18 cellular contexts compared by ENCODE assay signal in the genomic region with DNA sequence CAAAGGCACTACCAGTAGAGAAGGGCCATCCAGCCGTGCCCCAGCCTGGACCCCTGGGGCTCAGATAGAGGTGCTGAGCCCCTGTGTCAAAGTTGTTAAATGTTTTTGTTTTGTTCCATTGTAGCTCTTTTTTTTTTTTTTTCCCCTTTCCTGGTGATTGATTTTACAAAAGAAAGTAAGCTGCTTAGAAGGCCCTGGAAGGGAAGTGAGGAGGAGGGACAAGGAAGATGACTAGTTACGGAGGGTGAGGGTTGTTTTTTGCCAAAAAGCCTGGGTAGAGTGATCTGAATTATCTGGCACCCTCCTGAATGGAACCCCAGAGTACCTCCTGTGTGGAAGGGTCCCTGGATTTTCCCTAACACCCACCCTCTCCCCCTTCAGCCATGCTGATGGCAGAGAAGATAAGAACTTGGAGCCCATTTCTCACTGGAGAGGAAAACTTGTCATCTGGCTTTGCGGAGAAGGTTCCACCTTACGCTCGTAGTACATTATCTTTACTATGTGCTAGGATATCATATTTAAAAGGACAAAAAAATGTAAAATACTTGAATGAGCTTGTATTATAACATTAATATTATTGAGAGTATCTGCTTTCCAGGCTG. TPM values are rescaled to one million over a fixed set of nuclear protein-coding genes. Genes with fewer than 3 reads are reported as not detected.
A peak's percentile ranks its signal among the peaks of the same experiment; 100 is the strongest.
DNase-seq lines count a peak whose midpoint lies in the region; ATAC-seq, FAIRE-seq and TF ChIP-seq lines count a peak whose summit lies in the region.
"Had no signal": no experiment of that assay in that cellular context is flagged by ENCODE, and none has a peak within 500 bp of the region (broad histone marks: within the 10 kb centered on the region; RNA-seq: fewer than 3 reads in every experiment).

No MANE protein-coding gene starts in this region.

- H3K36me3 ChIP-seq in cardiac muscle cell = peaks cover 37% of the 10 kb centered on the region
- peaks cover 89% of the 10 kb centered on the region for H3K36me3 ChIP-seq in OCI-LY7 (ENCODE audit: insufficient read depth, low read length)
- H3K36me3 ChIP-seq in endothelial cell of umbilical vein (ENCODE audit: control insufficient read depth in 2 of 2, extremely low read depth in 1 of 2, insufficient read depth in 2 of 2, low read length in 2 of 2) = peaks cover 12 to 35% of the 10 kb centered on the region in 2 experiments
- H3K36me3 ChIP-seq in colonic mucosa = peaks cover 5% of the 10 kb centered on the region

- H3K27me3 ChIP-seq in cardiac muscle cell (no peaks in the 10 kb centered on the region), endothelial cell of umbilical vein (ENCODE audit: control insufficient read depth in 2 of 2, insufficient read depth in 2 of 2, low read length in 2 of 2) (no peaks in the 10 kb centered on the region), colonic mucosa (no peaks in the 10 kb centered on the region)
- H3K27me3 ChIP-seq: ascending aorta, tibial nerve had no signal

- TF ChIP-seq POLR2A in endothelial cell of umbilical vein (IDR thresholded peaks at IDR 0.05; ENCODE audit: low read depth, low read length) = no peak

- no peaks in the 10 kb centered on the region for H3K9me2 ChIP-seq in OCI-LY7 (ENCODE audit: insufficient read depth, low read length)

- no peak for ATAC-seq in Right ventricle myocardium inferior
- ATAC-seq in stimulated activated naive CD8-positive, alpha-beta T cell treated with anti-CD3 and anti-CD28 coated beads, Interleukin-15, amount 100 ng/mL, for 72 hours = no peak
- ATAC-seq: CD8-positive, alpha-beta T cell; left ventricle myocardium superior had no signal

- H3K4me3 ChIP-seq in cardiac muscle cell = no peak overlapping the region
- H3K4me3 ChIP-seq in OCI-LY7 (ENCODE audit: low read depth, low read length, poor library complexity, severe bottlenecking) = no peak overlapping the region
- no peak overlapping the region for H3K4me3 ChIP-seq in endothelial cell of umbilical vein (replicated peaks in 1 of 3; ENCODE audit: insufficient read depth in 1 of 3, low read depth in 1 of 3, low read length in 3 of 3)
- no peak overlapping the region for H3K4me3 ChIP-seq in colonic mucosa
- H3K4me3 ChIP-seq: ascending aorta, tibial nerve had no signal

- intact Hi-C loops in Right ventricle myocardium inferior (cut with DNase I) = no loop called here
- intact Hi-C loops in OCI-LY7 (cut with micrococcal nuclease; ENCODE audit: unreplicated experiment) = no loop called here
- intact Hi-C loops in endothelial cell of umbilical vein (cut with micrococcal nuclease) = no loop called here
- intact Hi-C loops in colonic mucosa (cut with DNase I) = no loop called here

- H3K9me1 ChIP-seq in endothelial cell of umbilical vein (replicated peaks; ENCODE audit: control insufficient read depth, extremely low read depth, insufficient read depth, low read length) = no peaks in the 10 kb centered on the region

- no peak overlapping the region for H3K4me3 Mint-ChIP-seq in stimulated activated naive CD8-positive, alpha-beta T cell treated with anti-CD3 and anti-CD28 coated beads, Interleukin-15, amount 100 ng/mL, for 72 hours
- H3K4me3 Mint-ChIP-seq: activated naive CD4-positive, alpha-beta T cell treated with anti-CD3 and anti-CD28 coated beads for 36 hours; CD8-positive, alpha-beta T cell had no signal

- CTCF ChIA-PET in OCI-LY7 (lab: Charles Lee; ENCODE audit: unreplicated experiment) (no interaction called here), endothelial cell of umbilical vein (lab: Charles Lee) (interaction anchor here (0.7 to 1.1 kb wide), 3 partner anchors 18 to 167 kb away, joined by 3 to 5 read pairs (median 3); no protein-coding TSS in a partner anchor)

- H3K9ac ChIP-seq in endothelial cell of umbilical vein (replicated peaks; ENCODE audit: extremely low read depth, insufficient read depth, low read length) (no peak overlapping the region), colonic mucosa (ENCODE audit: low read depth in 2 of 2, low read length in 2 of 2) (no peak overlapping the region)

- dilution Hi-C loops in endothelial cell of umbilical vein (cut with MboI; ENCODE audit: extremely low pct_ligation_motif_present, low sequenced_read_pairs) = no loop called here

- no peak for DNase-seq in cardiac muscle cell (ENCODE audit: low read depth in 1 of 2, low spot score in 1 of 2)
- DNase-seq in Right ventricle myocardium inferior (ENCODE audit: missing footprints) = no peak
- DNase-seq in OCI-LY7 (ENCODE audit: low spot score) = no peak
- DNase-seq in endothelial cell of umbilical vein (ENCODE audit: low read depth, low spot score) = peak; percentile 56
- no peak for DNase-seq in stimulated activated naive CD8-positive, alpha-beta T cell treated with anti-CD3 and anti-CD28 coated beads, Interleukin-15, amount 100 ng/mL, for 72 hours
- no peak for DNase-seq in activated CD8-positive, alpha-beta memory T cell treated with anti-CD3 and anti-CD28 coated beads, Interleukin-2, amount 50 U/mL, for 48 hours
- DNase-seq in colonic mucosa = no peak
- DNase-seq in GOT3 (lab: John Stamatoyannopoulos, UW) = no peak
- DNase-seq: activated CD4-positive, alpha-beta T cell treated with anti-CD3 and anti-CD28 coated beads for 4 hours; activated naive CD4-positive, alpha-beta T cell treated with anti-CD3 and anti-CD28 coated beads for 36 hours; CD8-positive, alpha-beta T cell; DMS79; left ventricle myocardium superior; NCI-H146 had no signal

- H3K4me2 ChIP-seq in OCI-LY7 (ENCODE audit: low read length) (no peak overlapping the region), endothelial cell of umbilical vein (ENCODE audit: insufficient read depth, low read length) (no peak overlapping the region)

- H3K4me1 ChIP-seq in cardiac muscle cell (ENCODE audit: low read depth) (no peaks in the 10 kb centered on the region), OCI-LY7 (ENCODE audit: insufficient read depth, low read length, poor library complexity, severe bottlenecking) (no peaks in the 10 kb centered on the region), endothelial cell of umbilical vein (ENCODE audit: control insufficient read depth, extremely low read depth, insufficient read depth, low read length) (peaks cover 3% of the 10 kb centered on the region), colonic mucosa (no peaks in the 10 kb centered on the region)
- H3K4me1 ChIP-seq: ascending aorta had no signal

- TSS peak; percentile 52 for BruUV-seq in OCI-LY7 (replicated peaks; lab: Mats Ljungman, UMichigan)
- BruUV-seq in endothelial cell of umbilical vein (replicated peaks; lab: Mats Ljungman, UMichigan) = TSS peak; percentile 18

- no peaks in the 10 kb centered on the region for H3K9me3 Mint-ChIP-seq in stimulated activated naive CD8-positive, alpha-beta T cell treated with anti-CD3 and anti-CD28 coated beads, Interleukin-15, amount 100 ng/mL, for 72 hours
- H3K9me3 Mint-ChIP-seq: activated naive CD4-positive, alpha-beta T cell treated with anti-CD3 and anti-CD28 coated beads for 36 hours; CD8-positive, alpha-beta T cell had no signal

- H3K27ac ChIP-seq in cardiac muscle cell (peak overlapping the region; percentile 68), OCI-LY7 (ENCODE audit: low read depth, low read length, poor library complexity, severe bottlenecking) (no peak overlapping the region), endothelial cell of umbilical vein (ENCODE audit: insufficient read depth, low read depth, low read length) (no peak overlapping the region), colonic mucosa (no peak overlapping the region)
- H3K27ac ChIP-seq: ascending aorta had no signal

- POLR2A ChIA-PET in OCI-LY7 (lab: Charles Lee) = interaction anchor here (0.6 to 1.0 kb wide), 4 partner anchors 39 to 478 kb away, joined by 3 to 5 read pairs (median 3); no protein-coding TSS in a partner anchor
- POLR2A ChIA-PET in endothelial cell of umbilical vein (lab: Charles Lee) = no interaction called here

- H3K9me3 ChIP-seq in cardiac muscle cell (ENCODE audit: low read depth) = no peaks in the 10 kb centered on the region
- H3K9me3 ChIP-seq in OCI-LY7 (ENCODE audit: low read length) = no peaks in the 10 kb centered on the region
- H3K9me3 ChIP-seq in endothelial cell of umbilical vein (replicated peaks; ENCODE audit: control insufficient read depth, insufficient read depth, low read length) = no peaks in the 10 kb centered on the region
- H3K9me3 ChIP-seq in colonic mucosa = no peaks in the 10 kb centered on the region
- H3K9me3 ChIP-seq: ascending aorta, tibial nerve had no signal

- no peaks in the 10 kb centered on the region for H3K27me3 Mint-ChIP-seq in stimulated activated naive CD8-positive, alpha-beta T cell treated with anti-CD3 and anti-CD28 coated beads, Interleukin-15, amount 100 ng/mL, for 72 hours

- TF ChIP-seq CTCF in cardiac muscle cell (IDR thresholded peaks at IDR 0.05; ENCODE audit: low read depth, low read length) = no peak
- TF ChIP-seq CTCF in OCI-LY7 (conservative IDR thresholded peaks at IDR 0.05; ENCODE audit: low read length) = no peak
- TF ChIP-seq CTCF in endothelial cell of umbilical vein (IDR thresholded peaks at IDR 0.05; ENCODE audit: extremely low read depth in 1 of 2, insufficient read depth in 1 of 2, low read depth in 1 of 2, low read length in 2 of 2) = no peak
- TF ChIP-seq CTCF in colonic mucosa (IDR thresholded peaks at IDR 0.05) = no peak

- H3K4me1 Mint-ChIP-seq in stimulated activated naive CD8-positive, alpha-beta T cell treated with anti-CD3 and anti-CD28 coated beads, Interleukin-15, amount 100 ng/mL, for 72 hours = peaks cover 52% of the 10 kb centered on the region

- FAIRE-seq in endothelial cell of umbilical vein (lab: Jason Lieb, UNC) = peak; percentile 65
- FAIRE-seq: endometrium, GM12891 had no signal

- peak overlapping the region; percentile 41 to 54 for H3K27ac Mint-ChIP-seq in stimulated activated naive CD8-positive, alpha-beta T cell treated with anti-CD3 and anti-CD28 coated beads, Interleukin-15, amount 100 ng/mL, for 72 hours

- peaks cover 2% of the 10 kb centered on the region for H4K20me1 ChIP-seq in OCI-LY7 (ENCODE audit: insufficient read depth, low read length)
- H4K20me1 ChIP-seq in endothelial cell of umbilical vein (replicated peaks; ENCODE audit: control insufficient read depth, extremely low read depth, insufficient read depth, low read length) = no peaks in the 10 kb centered on the region

- no peaks in the 10 kb centered on the region for H3K79me2 ChIP-seq in OCI-LY7 (ENCODE audit: insufficient read depth, low read depth, low read length)
- H3K79me2 ChIP-seq in endothelial cell of umbilical vein (ENCODE audit: control insufficient read depth, insufficient read depth, low read length) = no peaks in the 10 kb centered on the region

- H2AFZ ChIP-seq in OCI-LY7 (ENCODE audit: low read length) = no peak overlapping the region
- H2AFZ ChIP-seq in endothelial cell of umbilical vein (ENCODE audit: low read depth, low read length) = no peak overlapping the region

RNA-seq across cellular contexts. Expression of gene FAXDC2, which starts 33.4 kb away (rescaled TPM):
- total RNA-seq in cardiac muscle cell = 22.4 and 39.4 TPM in 2 replicates
- 25.1 and 45.3 TPM in 2 replicates for polyA plus RNA-seq in cardiac muscle cell
- 27.6 TPM for total RNA-seq in Right ventricle myocardium inferior
- 0.13 TPM in 2 replicates for total RNA-seq in OCI-LY7 (2014; rRNA removed; shearing (Covaris generic))
- 0.10 and 0.28 TPM in 2 replicates for total RNA-seq in OCI-LY7 (2022)
- total RNA-seq in endothelial cell of umbilical vein = 5.8 and 8.3 TPM in 2 replicates
- polyA plus RNA-seq in endothelial cell of umbilical vein = 12.0 and 13.4 TPM in 2 replicates
- 6.5 and 6.9 TPM in 2 replicates for polyA plus RNA-seq in endothelial cell of umbilical vein (2011; cell fraction: cytosol; rRNA removed)
- polyA plus RNA-seq in endothelial cell of umbilical vein (2011; cell fraction: nucleus; rRNA removed) = 11.8 and 15.0 TPM in 2 replicates
- polyA plus RNA-seq in endothelial cell of umbilical vein (2012) = 3.4 and 4.9 TPM in 2 replicates
- 23.7 and 32.5 TPM in 2 replicates for polyA minus RNA-seq in endothelial cell of umbilical vein
- not detected for polyA minus RNA-seq in endothelial cell of umbilical vein (2011; cell fraction: cytosol; rRNA and poly(A)+ RNA removed)
- polyA minus RNA-seq in endothelial cell of umbilical vein (2011; cell fraction: nucleus; rRNA and poly(A)+ RNA removed) = 10.7 and 12.4 TPM in 2 replicates
- total RNA-seq in colonic mucosa = 10 to 100 TPM in 1 of 2 donors, 1 to 10 TPM in 1; 7.0 to 20.8 TPM
- total RNA-seq: activated naive CD4-positive, alpha-beta T cell treated with anti-CD3 and anti-CD28 coated beads for 36 hours had no signal

RNA-seq across cellular contexts. Expression of gene CNOT8, which starts 41.4 kb away (rescaled TPM):
- total RNA-seq in cardiac muscle cell (45.2 and 55.7 TPM in 2 replicates), Right ventricle myocardium inferior (26.3 TPM), OCI-LY7 (2022) (79.4 and 85.3 TPM in 2 replicates), endothelial cell of umbilical vein (53.7 and 57.0 TPM in 2 replicates), colonic mucosa (10 to 100 TPM; 64.0 to 84.0 TPM)
- polyA plus RNA-seq in cardiac muscle cell (37.2 and 45.6 TPM in 2 replicates), endothelial cell of umbilical vein (34.6 and 42.6 TPM in 2 replicates)
- total RNA-seq in OCI-LY7 (2014; rRNA removed; shearing (Covaris generic)) = 52.4 and 53.6 TPM in 2 replicates
- polyA plus RNA-seq in endothelial cell of umbilical vein (2011; cell fraction: cytosol; rRNA removed) = 47.8 and 48.2 TPM in 2 replicates
- 56.0 and 61.1 TPM in 2 replicates for polyA plus RNA-seq in endothelial cell of umbilical vein (2011; cell fraction: nucleus; rRNA removed)
- 40.6 and 55.9 TPM in 2 replicates for polyA plus RNA-seq in endothelial cell of umbilical vein (2012)
- polyA minus RNA-seq in endothelial cell of umbilical vein = 62.7 and 64.2 TPM in 2 replicates
- 32.9 TPM for polyA minus RNA-seq in endothelial cell of umbilical vein (2011; cell fraction: cytosol; rRNA and poly(A)+ RNA removed)
- polyA minus RNA-seq in endothelial cell of umbilical vein (2011; cell fraction: nucleus; rRNA and poly(A)+ RNA removed) = 23.5 and 24.0 TPM in 2 replicates
